In the genomic region with DNA sequence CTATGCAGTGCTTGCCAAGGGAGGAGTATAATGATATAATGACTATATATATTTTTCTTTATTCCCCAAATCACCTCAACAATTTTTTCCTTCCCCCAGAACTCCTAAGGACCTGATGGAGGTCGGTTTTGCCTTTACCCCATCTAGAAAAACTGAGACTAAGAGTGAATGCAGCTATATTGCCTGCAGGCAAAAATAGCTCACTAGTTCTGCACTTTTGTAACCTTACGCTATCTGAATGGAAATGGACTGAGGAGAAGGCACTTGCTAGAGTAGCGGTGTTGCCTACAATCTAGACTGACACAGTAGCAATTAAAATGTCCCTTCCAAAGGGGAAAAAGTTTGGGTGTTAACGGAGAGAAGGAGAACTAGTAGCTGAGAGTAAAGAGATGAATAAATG, we compare ENCODE assay signal across 35 cellular contexts.
"Had no signal": no experiment of that assay in that cellular context is flagged by ENCODE, and none has a peak within 500 bp of the region (broad histone marks: within the 10 kb centered on the region; RNA-seq: fewer than 3 reads in every experiment).

No MANE protein-coding gene starts in this region.

- H3K4me3 ChIP-seq: MG63 had no signal

- H3K9me3 ChIP-seq: MG63 had no signal

- H3K27me3 ChIP-seq: MG63 had no signal

- DNase-seq: Karpas-422, Kasumi-1, MG63, MM.1S, MV-4-11, NCI-H1048, NCI-H1092, NCI-H1092 treated with DMSO at 0.1 percent for 48 hours, NCI-H1105, NCI-H1105 treated with DMSO at 0.1 percent for 48 hours, NCI-H1417, NCI-H1417 treated with DMSO at 0.1 percent for 48 hours, NCI-H1436, NCI-H1436 treated with DMSO at 0.1 percent for 48 hours, NCI-H146, NCI-H1694, NCI-H1694 treated with DMSO at 0.1 percent for 48 hours, NCI-H187, NCI-H187 treated with DMSO at 0.1 percent for 48 hours, NCI-H1930, NCI-H2029, NCI-H2029 treated with DMSO at 0.1 percent for 48 hours, NCI-H2081, NCI-H2081 treated with DMSO at 0.1 percent for 48 hours, NCI-H2107, NCI-H2171, NCI-H2171 treated with DMSO at 0.1 percent for 48 hours, NCI-H2227 treated with DMSO at 0.1 percent for 48 hours, NCI-H226, NCI-H345, NCI-H446, NCI-H446 treated with DMSO at 0.1 percent for 48 hours, NCI-H510A, NCI-H510A treated with DMSO at 0.1 percent for 48 hours, NCI-H524 had no signal

- H3K36me3 ChIP-seq: MG63 had no signal
